In the genomic region with DNA sequence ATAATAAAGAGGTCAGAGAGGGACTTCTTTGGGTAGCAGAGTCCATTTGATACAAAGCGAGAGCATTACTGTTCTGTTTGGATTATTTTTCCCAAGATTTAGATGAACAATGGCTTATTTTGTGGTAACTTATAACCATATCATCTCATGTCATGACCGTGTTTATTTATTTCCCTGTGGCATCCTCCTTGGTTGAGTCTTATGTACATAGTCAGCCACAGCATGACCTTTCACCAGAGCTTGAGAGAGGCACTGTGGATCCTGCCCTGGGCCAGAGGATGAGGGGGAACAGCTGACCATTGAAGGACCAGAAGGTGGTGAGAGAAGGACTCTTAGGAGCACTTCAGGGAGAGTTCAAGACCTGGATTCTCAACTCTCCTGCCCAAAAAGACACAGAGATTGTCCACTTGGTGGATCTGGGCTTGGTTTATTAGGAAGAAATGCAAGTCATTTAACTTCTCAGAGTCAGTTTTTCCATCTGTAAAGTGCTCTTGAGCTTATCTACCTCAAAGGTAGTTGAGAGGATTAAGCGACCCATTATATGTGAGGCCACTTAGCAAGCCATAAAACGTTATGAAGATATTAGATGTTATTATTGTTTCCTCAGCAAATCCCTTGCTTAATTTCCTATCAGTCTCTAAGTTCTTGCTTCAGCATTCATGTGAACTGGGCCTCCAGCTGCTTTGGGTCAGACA, we compare ENCODE assay signal across 30 cellular contexts. TPM values are rescaled to one million over a fixed set of nuclear protein-coding genes. Genes with fewer than 3 reads are reported as not detected.
"Had no signal": no experiment of that assay in that cellular context is flagged by ENCODE, and none has a peak within 500 bp of the region (broad histone marks: within the 10 kb centered on the region; RNA-seq: fewer than 3 reads in every experiment).

No MANE protein-coding gene starts in this region.

- H3K27me3 ChIP-seq: body of pancreas, breast epithelium had no signal

- H2AFZ ChIP-seq: PC-9 had no signal

- H3K9me3 Mint-ChIP-seq: activated CD4-positive, alpha-beta T cell treated with anti-CD3 and anti-CD28 coated beads, Interleukin-2, amount 10 ng/mL, durations not matched to agents 24 days and 14 days; activated CD8-positive, alpha-beta T cell treated with anti-CD3 and anti-CD28 coated beads for 36 hours; activated naive CD8-positive, alpha-beta T cell treated with anti-CD3 and anti-CD28 coated beads for 36 hours; activated T-cell treated with anti-CD3 and anti-CD28 coated beads, Interleukin-2, amount 50 U/mL, for 72 hours; activated T-helper 17 cell treated with anti-CD3 and anti-CD28 coated beads, Interleukin-2, amount 50 U/mL, for 72 hours; T-helper 1 cell treated with Interleukin-12 subunit alpha and Interleukin-12 subunit beta and Interleukin-4 antibody, amounts not matched to agents 30 μg/mL and 1 μg/mL, for 36 hours; T-helper 2 cell treated with Interferon-gamma antibody and Interleukin-4, amounts not matched to agents 5 μg/mL and 100 μg/mL, for 36 hours had no signal

- H3K36me3 ChIP-seq: breast epithelium had no signal

- H3K36me3 Mint-ChIP-seq: activated naive CD8-positive, alpha-beta T cell treated with anti-CD3 and anti-CD28 coated beads for 36 hours had no signal

- H3K4me1 ChIP-seq: body of pancreas, breast epithelium had no signal

- H3K4me3 ChIP-seq: body of pancreas, breast epithelium, PC-9, SK-N-MC had no signal

- DNase-seq: activated CD4-positive, alpha-beta T cell treated with anti-CD3 and anti-CD28 coated beads, Interleukin-2, amount 10 ng/mL, durations not matched to agents 24 days and 14 days; activated CD4-positive, alpha-beta T cell treated with anti-CD3 and anti-CD28 coated beads, Interleukin-2, amount 50 U/mL, for 4 hours; activated CD8-positive, alpha-beta T cell treated with anti-CD3 and anti-CD28 coated beads for 36 hours; activated effector memory CD4-positive, alpha-beta T cell treated with anti-CD3 and anti-CD28 coated beads, Interleukin-2, amount 50 U/mL, for 16 hours; activated naive CD4-positive, alpha-beta T cell; activated naive CD4-positive, alpha-beta T cell treated with anti-CD3 and anti-CD28 coated beads, Interleukin-2, amount 50 U/mL, for 16 hours; activated naive CD8-positive, alpha-beta T cell treated with anti-CD3 and anti-CD28 coated beads for 36 hours; activated T-cell treated with anti-CD3 and anti-CD28 coated beads, Interleukin-2, amount 50 U/mL, for 1 hour; activated T-cell treated with anti-CD3 and anti-CD28 coated beads, Interleukin-2, amount 50 U/mL, for 72 hours; amygdala; body of pancreas; caudate nucleus; cerebellar nuclear complex; NCI-H1092 treated with DMSO at 0.1 percent for 48 hours; NCI-H1417 treated with DMSO at 0.1 percent for 48 hours; NCI-H187 treated with DMSO at 0.1 percent for 48 hours; NCI-H2081; NCI-H226; NCI-H446 treated with DMSO at 0.1 percent for 48 hours; NCI-H69; PC-9; Right ventricle myocardium superior had no signal

- FAIRE-seq: astrocyte, TTC549 had no signal

- H3K27ac Mint-ChIP-seq: activated CD4-positive, alpha-beta T cell treated with anti-CD3 and anti-CD28 coated beads, Interleukin-2, amount 10 ng/mL, durations not matched to agents 24 days and 14 days; activated CD8-positive, alpha-beta T cell treated with anti-CD3 and anti-CD28 coated beads for 36 hours; activated naive CD8-positive, alpha-beta T cell treated with anti-CD3 and anti-CD28 coated beads for 36 hours; activated T-cell treated with anti-CD3 and anti-CD28 coated beads, Interleukin-2, amount 50 U/mL, for 72 hours; activated T-helper 17 cell treated with anti-CD3 and anti-CD28 coated beads, Interleukin-2, amount 50 U/mL, for 72 hours; T-helper 1 cell treated with Interleukin-12 subunit alpha and Interleukin-12 subunit beta and Interleukin-4 antibody, amounts not matched to agents 30 μg/mL and 1 μg/mL, for 36 hours; T-helper 2 cell treated with Interferon-gamma antibody and Interleukin-4, amounts not matched to agents 5 μg/mL and 100 μg/mL, for 36 hours had no signal

- H3K27ac ChIP-seq: body of pancreas, breast epithelium, PC-9, SK-N-MC had no signal

- H3K4me1 Mint-ChIP-seq: activated CD4-positive, alpha-beta T cell treated with anti-CD3 and anti-CD28 coated beads, Interleukin-2, amount 10 ng/mL, durations not matched to agents 24 days and 14 days; activated naive CD8-positive, alpha-beta T cell treated with anti-CD3 and anti-CD28 coated beads for 36 hours had no signal

- H3K27me3 Mint-ChIP-seq: activated T-helper 17 cell treated with anti-CD3 and anti-CD28 coated beads, Interleukin-2, amount 50 U/mL, for 72 hours had no signal

- ATAC-seq: activated CD8-positive, alpha-beta T cell treated with anti-CD3 and anti-CD28 coated beads for 36 hours; activated T-cell treated with anti-CD3 and anti-CD28 coated beads, Interleukin-2, amount 50 U/mL, for 72 hours; activated T-helper 17 cell treated with anti-CD3 and anti-CD28 coated beads, Interleukin-2, amount 50 U/mL, for 72 hours; body of pancreas had no signal

- H3K9me3 ChIP-seq: body of pancreas, breast epithelium had no signal

- H3K4me2 ChIP-seq: PC-9 had no signal

- H3K4me3 Mint-ChIP-seq: activated CD4-positive, alpha-beta T cell treated with anti-CD3 and anti-CD28 coated beads, Interleukin-2, amount 10 ng/mL, durations not matched to agents 24 days and 14 days; activated CD8-positive, alpha-beta T cell treated with anti-CD3 and anti-CD28 coated beads for 36 hours; activated naive CD8-positive, alpha-beta T cell treated with anti-CD3 and anti-CD28 coated beads for 36 hours; activated T-cell treated with anti-CD3 and anti-CD28 coated beads, Interleukin-2, amount 50 U/mL, for 72 hours; activated T-helper 17 cell treated with anti-CD3 and anti-CD28 coated beads, Interleukin-2, amount 50 U/mL, for 72 hours; T-helper 1 cell treated with Interleukin-12 subunit alpha and Interleukin-12 subunit beta and Interleukin-4 antibody, amounts not matched to agents 30 μg/mL and 1 μg/mL, for 36 hours; T-helper 2 cell treated with Interferon-gamma antibody and Interleukin-4, amounts not matched to agents 5 μg/mL and 100 μg/mL, for 36 hours had no signal

RNA-seq across cellular contexts. Expression of gene PPIC, which starts 51.4 kb away (rescaled TPM):
- total RNA-seq: activated CD4-positive, alpha-beta T cell treated with anti-CD3 and anti-CD28 coated beads, Interleukin-2, amount 10 ng/mL, durations not matched to agents 24 days and 14 days; activated CD8-positive, alpha-beta memory T cell treated with anti-CD3 and anti-CD28 coated beads for 36 hours; activated CD8-positive, alpha-beta T cell treated with anti-CD3 and anti-CD28 coated beads for 36 hours; activated naive CD8-positive, alpha-beta T cell treated with anti-CD3 and anti-CD28 coated beads for 36 hours; activated T-cell treated with anti-CD3 and anti-CD28 coated beads, Interleukin-2, amount 50 U/mL, for 72 hours; activated T-helper 17 cell treated with anti-CD3 and anti-CD28 coated beads, Interleukin-2, amount 50 U/mL, for 72 hours had no signal
